In the genomic region with DNA sequence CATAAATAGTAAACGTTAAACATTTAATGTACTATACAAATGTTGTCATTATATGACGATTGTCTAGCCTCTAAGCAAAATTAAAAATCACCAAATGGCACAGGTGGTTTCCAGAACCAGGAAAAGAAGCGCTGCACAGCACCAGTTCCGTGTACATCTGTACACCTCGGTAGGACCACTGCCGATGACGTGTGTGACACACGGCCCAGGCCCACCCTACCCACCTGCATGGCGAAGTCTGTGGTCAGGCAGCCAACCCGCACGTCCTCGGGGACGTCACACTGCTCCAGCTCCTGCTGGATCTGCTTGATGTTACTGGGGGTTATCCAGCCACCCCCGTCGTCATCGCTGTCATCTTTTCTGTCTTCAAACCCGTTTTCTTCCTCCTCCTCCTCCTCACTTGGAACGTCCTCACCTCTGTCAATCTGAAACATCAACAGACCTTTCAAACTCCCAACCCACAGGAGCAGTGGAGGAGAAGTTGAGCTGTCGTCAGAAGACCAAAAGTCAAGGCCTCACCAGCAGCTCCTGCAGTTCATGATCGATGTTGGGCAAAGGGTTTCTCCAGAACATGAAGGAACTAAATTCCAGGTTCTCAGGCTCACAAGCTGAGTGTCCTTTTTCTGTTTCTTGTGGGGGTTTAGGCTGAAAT, we compare ENCODE assay signal across 24 cellular contexts.
"Had no signal": no experiment of that assay in that cellular context is flagged by ENCODE, and none has a peak within 500 bp of the region (broad histone marks: within the 10 kb centered on the region; RNA-seq: fewer than 3 reads in every experiment).

No MANE protein-coding gene starts in this region.

- H3K4me3 Mint-ChIP-seq: activated CD8-positive, alpha-beta memory T cell treated with anti-CD3 and anti-CD28 coated beads, Interleukin-2, amount 10 ng/mL, durations not matched to agents 7 days and 5 days; activated naive CD4-positive, alpha-beta T cell treated with anti-CD3 and anti-CD28 coated beads, Interleukin-2, amount 10 ng/mL, durations not matched to agents 7 days and 5 days; activated T-cell treated with anti-CD3 and anti-CD28 coated beads, Interleukin-2, amount 50 U/mL, for 4 hours; activated T-helper 17 cell treated with anti-CD3 and anti-CD28 coated beads, Interleukin-2, amount 50 U/mL, for 72 hours had no signal

- H3K4me1 ChIP-seq: SJCRH30 had no signal

- H3K9ac ChIP-seq: SK-N-SH had no signal

- H3K4me2 ChIP-seq: SK-N-SH had no signal

- H3K9me3 Mint-ChIP-seq: activated naive CD4-positive, alpha-beta T cell treated with anti-CD3 and anti-CD28 coated beads, Interleukin-2, amount 10 ng/mL, durations not matched to agents 7 days and 5 days; activated T-cell treated with anti-CD3 and anti-CD28 coated beads, Interleukin-2, amount 50 U/mL, for 4 hours; activated T-helper 17 cell treated with anti-CD3 and anti-CD28 coated beads, Interleukin-2, amount 50 U/mL, for 72 hours had no signal

- H3K4me3 ChIP-seq: ascending aorta, body of pancreas, Peyer's patch, SJCRH30 had no signal

- DNase-seq: activated CD4-positive, CD25-positive, alpha-beta regulatory T cell; activated CD8-positive, alpha-beta memory T cell treated with anti-CD3 and anti-CD28 coated beads, Interleukin-2, amount 10 ng/mL, durations not matched to agents 7 days and 5 days; activated gamma-delta T cell; activated naive CD4-positive, alpha-beta T cell treated with anti-CD3 and anti-CD28 coated beads, Interleukin-2, amount 10 ng/mL, durations not matched to agents 7 days and 5 days; activated T-cell treated with anti-CD3 and anti-CD28 coated beads, Interleukin-2, amount 50 U/mL, for 4 hours; amniotic stem cell; body of pancreas; Kasumi-1; KBM-7; NCI-H1105 treated with DMSO at 0.1 percent for 48 hours; NCI-H146; NCI-H187 treated with DMSO at 0.1 percent for 48 hours; NCI-H2081 treated with DMSO at 0.1 percent for 48 hours; NCI-H446; NCI-H524; Peyer's patch; Right ventricle myocardium superior; SJCRH30; SK-N-SH; T-helper 1 cell had no signal

- H3K27ac ChIP-seq: ascending aorta, body of pancreas, Peyer's patch, RWPE1, SJCRH30, VCaP had no signal

- H3K27ac Mint-ChIP-seq: activated CD8-positive, alpha-beta memory T cell treated with anti-CD3 and anti-CD28 coated beads, Interleukin-2, amount 10 ng/mL, durations not matched to agents 7 days and 5 days; activated naive CD4-positive, alpha-beta T cell treated with anti-CD3 and anti-CD28 coated beads, Interleukin-2, amount 10 ng/mL, durations not matched to agents 7 days and 5 days; activated T-helper 17 cell treated with anti-CD3 and anti-CD28 coated beads, Interleukin-2, amount 50 U/mL, for 72 hours had no signal

- H3K9me3 ChIP-seq: ascending aorta, body of pancreas, Peyer's patch, SJCRH30, SK-N-SH had no signal

- H3K27me3 Mint-ChIP-seq: activated CD8-positive, alpha-beta memory T cell treated with anti-CD3 and anti-CD28 coated beads, Interleukin-2, amount 10 ng/mL, durations not matched to agents 7 days and 5 days; activated naive CD4-positive, alpha-beta T cell treated with anti-CD3 and anti-CD28 coated beads, Interleukin-2, amount 10 ng/mL, durations not matched to agents 7 days and 5 days; activated T-helper 17 cell treated with anti-CD3 and anti-CD28 coated beads, Interleukin-2, amount 50 U/mL, for 72 hours had no signal

- H3K27me3 ChIP-seq: ascending aorta, body of pancreas, Peyer's patch, SJCRH30 had no signal

- ATAC-seq: activated CD8-positive, alpha-beta memory T cell treated with anti-CD3 and anti-CD28 coated beads, Interleukin-2, amount 10 ng/mL, durations not matched to agents 7 days and 5 days; activated T-cell treated with anti-CD3 and anti-CD28 coated beads, Interleukin-2, amount 50 U/mL, for 4 hours; activated T-helper 17 cell treated with anti-CD3 and anti-CD28 coated beads, Interleukin-2, amount 50 U/mL, for 72 hours; body of pancreas had no signal
